13 cellular contexts compared by ENCODE assay signal in genomic region chr2:54639609-54640008, GRCh38.
DNase-seq lines count a peak whose midpoint lies in the region; ATAC-seq and TF ChIP-seq lines count a peak whose summit lies in the region.
"Had no signal": no experiment of that assay in that cellular context is flagged by ENCODE, and none has a peak within 500 bp of the region (broad histone marks: within the 10 kb centered on the region; RNA-seq: fewer than 3 reads in every experiment).

No MANE protein-coding gene starts in this region.

- peaks cover 5% of the 10 kb centered on the region for H3K4me1 ChIP-seq in CD8-positive, alpha-beta T cell (ENCODE audit: insufficient read depth, low read length)
- H3K4me1 ChIP-seq in OCI-LY1 (ENCODE audit: insufficient read depth, low read length, severe bottlenecking), result peaks cover 51% of the 10 kb centered on the region

- no peak for TF ChIP-seq CTCF in CD8-positive, alpha-beta T cell (IDR thresholded peaks at IDR 0.05)
- no peak for TF ChIP-seq CTCF in OCI-LY1 (IDR thresholded peaks at IDR 0.05; ENCODE audit: low read length)
- no peak for TF ChIP-seq CTCF in chondrocyte (IDR thresholded peaks at IDR 0.05)
- no peak for TF ChIP-seq CTCF in GM20000 (IDR thresholded peaks at IDR 0.05; ENCODE audit: extremely low read depth, missing control alignments)

- H3K9me3 Mint-ChIP-seq in CD8-positive, alpha-beta T cell, result no peaks in the 10 kb centered on the region
- H3K9me3 Mint-ChIP-seq in chondrocyte (ENCODE audit: low read depth), result no peaks in the 10 kb centered on the region
- H3K9me3 Mint-ChIP-seq in naive thymus-derived CD8-positive, alpha-beta T cell, result no peaks in the 10 kb centered on the region
- H3K9me3 Mint-ChIP-seq: effector memory CD8-positive, alpha-beta T cell had no signal

- intact Hi-C loops in CD8-positive, alpha-beta T cell (cut with DNase I, micrococcal nuclease), result loop anchor here (5.0 kb wide), 1 partner anchor 117 kb away; no protein-coding TSS in a partner anchor

- H3F3A ChIP-seq in OCI-LY1 (ENCODE audit: insufficient read depth, low read length), result no peaks in the 10 kb centered on the region; the same call in 1 of the 2 replicates

- H3K27me3 Mint-ChIP-seq in CD8-positive, alpha-beta T cell (ENCODE audit: low read depth), result no peaks in the 10 kb centered on the region
- H3K27me3 Mint-ChIP-seq in chondrocyte (ENCODE audit: low read depth), result no peaks in the 10 kb centered on the region
- H3K27me3 Mint-ChIP-seq in naive thymus-derived CD8-positive, alpha-beta T cell, result no peaks in the 10 kb centered on the region
- H3K27me3 Mint-ChIP-seq: effector memory CD8-positive, alpha-beta T cell had no signal

- no peaks in the 10 kb centered on the region for H4K20me1 ChIP-seq in OCI-LY1 (ENCODE audit: insufficient read depth, low read length)

- no peaks in the 10 kb centered on the region for H3K9me3 ChIP-seq in CD8-positive, alpha-beta T cell (ENCODE audit: low read length)
- no peaks in the 10 kb centered on the region for H3K9me3 ChIP-seq in OCI-LY1 (ENCODE audit: low read length)
- H3K9me3 ChIP-seq: MG63, SJSA1 had no signal

- H2AFZ ChIP-seq in OCI-LY1 (ENCODE audit: low read length), result no peak overlapping the region

- H3K27ac Mint-ChIP-seq in CD8-positive, alpha-beta T cell, result peak overlapping the region; percentile 22
- H3K27ac Mint-ChIP-seq in chondrocyte (ENCODE audit: unreplicated experiment), result peak overlapping the region; percentile 12
- H3K27ac Mint-ChIP-seq in naive thymus-derived CD8-positive, alpha-beta T cell, result peak overlapping the region in 9 of 10 donors; percentile 2 to 87 (median 58)

- POLR2A ChIA-PET in CD8-positive, alpha-beta T cell (lab: Charles Lee), result no interaction called here
- POLR2A ChIA-PET in naive thymus-derived CD8-positive, alpha-beta T cell (lab: Charles Lee), result interaction anchor here (1.3 kb wide), 1 partner anchor 73 kb away, joined by 3 read pairs; no protein-coding TSS in a partner anchor

- H3K4me1 Mint-ChIP-seq in CD8-positive, alpha-beta T cell (ENCODE audit: low read depth), result peaks cover 27% of the 10 kb centered on the region
- H3K4me1 Mint-ChIP-seq in chondrocyte (ENCODE audit: low read depth), result peaks cover 42% of the 10 kb centered on the region
- H3K4me1 Mint-ChIP-seq in naive thymus-derived CD8-positive, alpha-beta T cell, result peaks cover 20 to 32% (median 31%) of the 10 kb centered on the region in 4 donors

- ATAC-seq in CD8-positive, alpha-beta T cell, result no peak
- no peak for ATAC-seq in naive thymus-derived CD8-positive, alpha-beta T cell
- ATAC-seq: GM12878 had no signal

- no peaks in the 10 kb centered on the region for H3K79me2 ChIP-seq in OCI-LY1 (ENCODE audit: insufficient read depth, low read length)

- DNase-seq in CD8-positive, alpha-beta T cell, result no peak
- DNase-seq in chondrocyte (ENCODE audit: low spot score), result no peak
- DNase-seq in naive thymus-derived CD8-positive, alpha-beta T cell, result no peak
- DNase-seq in superior temporal gyrus (ENCODE audit: extremely low spot score), result no peak
- DNase-seq in NCI-H128 (lab: John Stamatoyannopoulos, UW; ENCODE audit: unreplicated experiment), result no peak
- DNase-seq in SHP77 treated with DMSO at 0.1 percent for 48 hours (lab: John Stamatoyannopoulos, UW), result no peak
- no peak for DNase-seq in GM20000 (ENCODE audit: low spot score)
- DNase-seq: activated CD4-positive, alpha-beta T cell treated with anti-CD3 and anti-CD28 coated beads, Interleukin-2, amount 50 U/mL, for 48 hours; effector memory CD8-positive, alpha-beta T cell; MG63 had no signal

- H3K4me3 Mint-ChIP-seq in CD8-positive, alpha-beta T cell, result no peak overlapping the region
- H3K4me3 Mint-ChIP-seq in chondrocyte (ENCODE audit: unreplicated experiment), result no peak overlapping the region
- no peak overlapping the region for H3K4me3 Mint-ChIP-seq in naive thymus-derived CD8-positive, alpha-beta T cell
- H3K4me3 Mint-ChIP-seq: effector memory CD8-positive, alpha-beta T cell had no signal

- no peak overlapping the region for H3K9ac ChIP-seq in OCI-LY1 (ENCODE audit: low read length)

- H3K36me3 ChIP-seq in CD8-positive, alpha-beta T cell (ENCODE audit: insufficient read depth, low read length), result peaks cover 54% of the 10 kb centered on the region
- H3K36me3 ChIP-seq in OCI-LY1 (ENCODE audit: insufficient read depth, low read length), result peaks cover 13% of the 10 kb centered on the region

- H3K9me2 ChIP-seq in OCI-LY1 (ENCODE audit: low read depth, low read length), result no peaks in the 10 kb centered on the region

- no peak overlapping the region for H3K4me2 ChIP-seq in OCI-LY1 (ENCODE audit: low read length)

- CTCF ChIA-PET in CD8-positive, alpha-beta T cell (lab: Charles Lee), result interaction anchor here (1.6 to 2.5 kb wide), 3 partner anchors 9 to 115 kb away, joined by 5 to 6 read pairs (median 6); no protein-coding TSS in a partner anchor

- no peak overlapping the region for H3K4me3 ChIP-seq in CD8-positive, alpha-beta T cell (ENCODE audit: low read depth, low read length)
- no peak overlapping the region for H3K4me3 ChIP-seq in OCI-LY1 (ENCODE audit: low read depth, low read length, poor library complexity, severe bottlenecking)
- H3K4me3 ChIP-seq: GM12878, MG63, SJSA1 had no signal

- H3K27ac ChIP-seq in CD8-positive, alpha-beta T cell (ENCODE audit: low read depth, low read length), result no peak overlapping the region
- H3K27ac ChIP-seq in OCI-LY1 (ENCODE audit: low read depth, low read length, poor library complexity, severe bottlenecking), result peak overlapping the region; percentile 46
- H3K27ac ChIP-seq: SJSA1 had no signal

- H3K36me3 Mint-ChIP-seq in CD8-positive, alpha-beta T cell, result peaks cover 92% of the 10 kb centered on the region
- peaks cover 26% of the 10 kb centered on the region for H3K36me3 Mint-ChIP-seq in chondrocyte (ENCODE audit: low read depth)
- peaks cover 7 to 94% (median 20%) of the 10 kb centered on the region in 3 donors for H3K36me3 Mint-ChIP-seq in naive thymus-derived CD8-positive, alpha-beta T cell

- no peaks in the 10 kb centered on the region for H3K27me3 ChIP-seq in CD8-positive, alpha-beta T cell (ENCODE audit: insufficient read depth, low read length)
- H3K27me3 ChIP-seq in OCI-LY1 (ENCODE audit: insufficient read depth, low read length), result no peaks in the 10 kb centered on the region
- H3K27me3 ChIP-seq: MG63, SJSA1 had no signal
